Comparison of ENCODE assay signal across 1 cellular context in genomic region chr17:7886227-7887037, GRCh38.
A peak's percentile ranks its signal among the peaks of the same experiment; 100 is the strongest.
TF ChIP-seq lines count a peak whose summit lies in the region.

No MANE protein-coding gene starts in this region.

TF ChIP-seq in HEK293, 187 proteins besides CTCF, POLR2A, EP300 and RAD21 (continued from another document and continues in another):
- TF ChIP-seq PRDM4 (tag by site-specific recombination; IDR thresholded peaks at IDR 0.05) (0 out of 2 replicates have a peak, but pooled peaks have one; percentile 1), ZFP41 (tag by site-specific recombination; IDR thresholded peaks at IDR 0.05; ENCODE audit: borderline replicate concordance) (no peak), ZNF677 (tag by site-specific recombination; IDR thresholded peaks at IDR 0.05) (no peak), ZNF704 (tag by site-specific recombination; IDR thresholded peaks at IDR 0.05) (no peak), ZFHX2 (tag by site-specific recombination; conservative IDR thresholded peaks at IDR 0.05) (no peak), TCF7L2 (IDR thresholded peaks at IDR 0.05; ENCODE audit: borderline replicate concordance, low read depth, low read length) (no peak), PRDM1 (tag by site-specific recombination; IDR thresholded peaks at IDR 0.05) (no peak), ZNF501 (tag by site-specific recombination; IDR thresholded peaks at IDR 0.05) (no peak), WT1 (tag by site-specific recombination; IDR thresholded peaks at IDR 0.05) (peak; percentile 93), KLF10 (tag by site-specific recombination; IDR thresholded peaks at IDR 0.05) (peak; percentile 7; the same call in 1 of the 2 replicates), ZBTB7A (tag by site-specific recombination; IDR thresholded peaks at IDR 0.05; ENCODE audit: low read depth) (no peak), PATZ1 (tag by site-specific recombination; IDR thresholded peaks at IDR 0.05) (peak; percentile 8; the same call in 1 of the 2 replicates), ZNF211 (tag by site-specific recombination; IDR thresholded peaks at IDR 0.05; ENCODE audit: low read depth) (no peak), HOXA7 (CRISPR knock-in tag; IDR thresholded peaks at IDR 0.05; ENCODE audit: borderline replicate concordance) (no peak), SP2 (tag by site-specific recombination; IDR thresholded peaks at IDR 0.05) (peak; percentile 16), PRDM10 (tag by site-specific recombination; IDR thresholded peaks at IDR 0.05) (peak; percentile 95), RBAK (tag by site-specific recombination; IDR thresholded peaks at IDR 0.05) (no peak), ZNF518A (tag by site-specific recombination; conservative IDR thresholded peaks at IDR 0.05; ENCODE audit: low read depth) (no peak), ZBTB44 (tag by site-specific recombination; IDR thresholded peaks at IDR 0.05) (peak; percentile 69; the same call in 1 of the 2 replicates), ZNF155 (tag by site-specific recombination; IDR thresholded peaks at IDR 0.05) (no peak), ZSCAN18 (tag by site-specific recombination; IDR thresholded peaks at IDR 0.05) (no peak), ELK4 (IDR thresholded peaks at IDR 0.05; ENCODE audit: borderline replicate concordance, low read depth, low read length) (no peak), ZNF776 (tag by site-specific recombination; IDR thresholded peaks at IDR 0.05; ENCODE audit: borderline replicate concordance) (no peak), ZBTB11 (tag by site-specific recombination; conservative IDR thresholded peaks at IDR 0.05; ENCODE audit: low read depth) (peak; percentile 5; the same call in 1 of the 2 replicates), AEBP2 (tag by site-specific recombination; IDR thresholded peaks at IDR 0.05; ENCODE audit: borderline replicate concordance) (no peak)
